ENCODE assay signal across 31 cellular contexts in genomic region chr5:133655966-133656365, GRCh38. TPM values are rescaled to one million over a fixed set of nuclear protein-coding genes. Genes with fewer than 3 reads are reported as not detected.
DNase-seq lines count a peak whose midpoint lies in the region; FAIRE-seq and TF ChIP-seq lines count a peak whose summit lies in the region.
"Had no signal": no experiment of that assay in that cellular context is flagged by ENCODE, and none has a peak within 500 bp of the region (broad histone marks: within the 10 kb centered on the region; RNA-seq: fewer than 3 reads in every experiment).

No MANE protein-coding gene starts in this region.

- intact Hi-C loops in esophagus muscularis mucosa (cut with DNase I), result no loop called here

- no peak for DNase-seq in bronchial epithelial cell (ENCODE audit: low read depth)
- DNase-seq in esophagus muscularis mucosa (ENCODE audit: extremely low spot score), result peak; percentile 75
- no peak for DNase-seq in HT-29 (ENCODE audit: low spot score)
- DNase-seq in HTR-8/SVneo (ENCODE audit: insufficient read length, low spot score), result no peak
- DNase-seq: 8988T; ACHN; AML-193; BE2C; C1 segment of cervical spinal cord; Caco-2; Calu3; CD4-positive, alpha-beta memory T cell; CD4-positive, alpha-beta T cell; CD4-positive, CD25-positive, alpha-beta regulatory T cell; CD8-positive, alpha-beta memory T cell; CD8-positive, alpha-beta T cell; COR-L47; DMS 273 treated with DMSO at 0.1 percent for 48 hours; DMS153; DMS53; DMS79; DMS79 treated with DMSO at 0.1 percent for 48 hours; DND-41; EL had no signal

- peak; percentile 76 for FAIRE-seq in bronchial epithelial cell (lab: Jason Lieb, UNC)
- no peak for FAIRE-seq in HTR-8/SVneo (lab: Jason Lieb, UNC)
- FAIRE-seq: A204.1, A549, D721Med had no signal

- TF ChIP-seq CTCF in bronchial epithelial cell (IDR thresholded peaks at IDR 0.05; ENCODE audit: insufficient read depth, low read length, severe bottlenecking), result no peak
- TF ChIP-seq CTCF in esophagus muscularis mucosa (IDR thresholded peaks at IDR 0.05), result no peak

- H3K4me3 ChIP-seq in bronchial epithelial cell (ENCODE audit: low read depth, low read length) (no peak overlapping the region), esophagus muscularis mucosa (no peak overlapping the region)
- H3K4me3 ChIP-seq: A549; BLaER1; BLaER1 treated with 17β-estradiol and CSF1 and Interleukin-3, amounts not matched to agents 10 nM and 100 nM had no signal

- H3K27me3 ChIP-seq in bronchial epithelial cell (ENCODE audit: control insufficient read depth, insufficient read depth, low read length) (no peaks in the 10 kb centered on the region), esophagus muscularis mucosa (peaks cover 0 to 20% (median 0%) of the 10 kb centered on the region in 4 donors)
- H3K27me3 ChIP-seq: BE2C; BLaER1; BLaER1 treated with 17β-estradiol and CSF1 and Interleukin-3, amounts not matched to agents 10 nM and 100 nM had no signal

- no peak overlapping the region for H3K27ac ChIP-seq in esophagus muscularis mucosa (replicated peaks in 1 of 4)
- H3K27ac ChIP-seq: 22Rv1; A549; BLaER1; BLaER1 treated with 17β-estradiol and CSF1 and Interleukin-3, amounts not matched to agents 10 nM and 100 nM; C4-2B had no signal

- 82% methylated on average over 1 of the region's 1 CpG for WGBS in esophagus muscularis mucosa

- no peak for TF ChIP-seq POLR2A in esophagus muscularis mucosa (IDR thresholded peaks at IDR 0.05; ENCODE audit: low read depth)

- no peak for TF ChIP-seq EP300 in esophagus muscularis mucosa (IDR thresholded peaks at IDR 0.05)

- no peaks in the 10 kb centered on the region for H3K9me3 ChIP-seq in esophagus muscularis mucosa
- H3K9me3 ChIP-seq: A549; BE2C; BLaER1; BLaER1 treated with 17β-estradiol and CSF1 and Interleukin-3, amounts not matched to agents 10 nM and 100 nM; Caco-2 had no signal

- H3K36me3 ChIP-seq in bronchial epithelial cell (ENCODE audit: control insufficient read depth, insufficient read depth, low read length) (no peaks in the 10 kb centered on the region), esophagus muscularis mucosa (no peaks in the 10 kb centered on the region)
- H3K36me3 ChIP-seq: BE2C; BLaER1; BLaER1 treated with 17β-estradiol and CSF1 and Interleukin-3, amounts not matched to agents 10 nM and 100 nM had no signal

- H3K4me1 ChIP-seq in esophagus muscularis mucosa, result no peaks in the 10 kb centered on the region
- H3K4me1 ChIP-seq: A549, BE2C, Caco-2 had no signal

RNA-seq across cellular contexts. Expression of gene FSTL4, which starts 43.6 kb away (rescaled TPM):
- 0.26 TPM in 1 of 2 replicates, not detected in the other for total RNA-seq in bronchial epithelial cell
- total RNA-seq in esophagus muscularis mucosa, result under 1 TPM in 3 of 4 donors, not detected in 1; 0.33 to 0.78 (median 0.34) TPM
- total RNA-seq in HT-29 (2014; rRNA removed; shearing (Covaris generic)), result 0.33 TPM in 1 of 2 replicates, not detected in the other
- total RNA-seq: Calu3; CD4-positive, alpha-beta memory T cell; CD4-positive, alpha-beta T cell had no signal
